Comparison of ENCODE assay signal across 28 cellular contexts in the genomic region with DNA sequence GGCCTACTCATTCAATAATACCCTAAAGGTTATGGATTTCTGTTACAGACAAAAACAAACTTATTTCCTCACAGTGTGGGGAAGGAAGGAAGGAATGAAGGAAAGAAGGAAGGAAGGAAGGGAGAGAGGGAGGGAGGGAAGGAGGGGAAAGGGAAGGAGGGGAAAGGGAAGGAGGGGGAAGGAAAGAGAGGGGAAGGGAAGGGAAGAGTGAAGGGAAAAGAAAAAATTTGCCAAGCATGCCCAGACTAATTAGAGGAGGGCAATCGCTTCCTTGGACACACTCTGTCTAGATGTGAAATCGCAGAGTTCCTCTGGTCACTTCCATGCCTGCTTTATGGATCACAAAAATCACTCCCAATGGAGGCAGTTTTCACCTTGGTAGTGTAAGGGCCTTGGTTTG.
"Had no signal": no experiment of that assay in that cellular context is flagged by ENCODE, and none has a peak within 500 bp of the region (broad histone marks: within the 10 kb centered on the region; RNA-seq: fewer than 3 reads in every experiment).

No MANE protein-coding gene starts in this region.

- H3K27ac Mint-ChIP-seq: stimulated activated effector memory CD8-positive, alpha-beta T cell treated with anti-CD3 and anti-CD28 coated beads, Interleukin-12 subunit alpha, Interleukin-12 subunit beta, amount 100 ng/mL, for 72 hours; stimulated activated memory B cell treated with anti-CD40 and anti-IgM and Interleukin-4, amounts not matched to agents 10 μg/mL and 1 μg/mL and 100 μg/mL, for 72 hours; stimulated activated naive B cell treated with anti-CD40 and anti-IgM and Interleukin-4, amounts not matched to agents 10 μg/mL and 1 μg/mL and 100 μg/mL, for 72 hours; stimulated activated naive CD8-positive, alpha-beta T cell treated with anti-CD3 and anti-CD28 coated beads, Interleukin-15, amount 100 ng/mL, for 72 hours; stimulated activated naive CD8-positive, alpha-beta T cell treated with anti-CD3 and anti-CD28 coated beads, Interleukin-15, Interleukin-2, amounts not matched to agents 100 ng/mL and 50 ng/mL, for 24 hours; type B pancreatic cell had no signal

- H3K36me3 Mint-ChIP-seq: stimulated activated effector memory CD8-positive, alpha-beta T cell treated with anti-CD3 and anti-CD28 coated beads, Interleukin-12 subunit alpha, Interleukin-12 subunit beta, amount 100 ng/mL, for 72 hours; stimulated activated memory B cell treated with anti-CD40 and anti-IgM and Interleukin-4, amounts not matched to agents 10 μg/mL and 1 μg/mL and 100 μg/mL, for 72 hours; stimulated activated naive B cell treated with anti-CD40 and anti-IgM and Interleukin-4, amounts not matched to agents 10 μg/mL and 1 μg/mL and 100 μg/mL, for 72 hours; type B pancreatic cell had no signal

- H3K36me3 ChIP-seq: stomach, suprapubic skin, thoracic aorta, thyroid gland, tibial artery, tibial nerve, transverse colon, upper lobe of left lung, upper lobe of right lung, uterus, vagina had no signal

- H3K27me3 Mint-ChIP-seq: stimulated activated memory B cell treated with anti-CD40 and anti-IgM and Interleukin-4, amounts not matched to agents 10 μg/mL and 1 μg/mL and 100 μg/mL, for 72 hours; stimulated activated naive B cell treated with anti-CD40 and anti-IgM and Interleukin-4, amounts not matched to agents 10 μg/mL and 1 μg/mL and 100 μg/mL, for 72 hours; stimulated activated naive CD8-positive, alpha-beta T cell treated with anti-CD3 and anti-CD28 coated beads, Interleukin-15, amount 100 ng/mL, for 72 hours; stimulated activated naive CD8-positive, alpha-beta T cell treated with anti-CD3 and anti-CD28 coated beads, Interleukin-15, Interleukin-2, amounts not matched to agents 100 ng/mL and 50 ng/mL, for 24 hours; type B pancreatic cell had no signal

- H3K4me1 Mint-ChIP-seq: stimulated activated effector memory CD8-positive, alpha-beta T cell treated with anti-CD3 and anti-CD28 coated beads, Interleukin-12 subunit alpha, Interleukin-12 subunit beta, amount 100 ng/mL, for 72 hours; stimulated activated memory B cell treated with anti-CD40 and anti-IgM and Interleukin-4, amounts not matched to agents 10 μg/mL and 1 μg/mL and 100 μg/mL, for 72 hours; stimulated activated naive B cell treated with anti-CD40 and anti-IgM and Interleukin-4, amounts not matched to agents 10 μg/mL and 1 μg/mL and 100 μg/mL, for 72 hours; stimulated activated naive CD8-positive, alpha-beta T cell treated with anti-CD3 and anti-CD28 coated beads, Interleukin-15, amount 100 ng/mL, for 72 hours had no signal

- ATAC-seq: stimulated activated effector memory CD8-positive, alpha-beta T cell treated with anti-CD3 and anti-CD28 coated beads, Interleukin-12 subunit alpha, Interleukin-12 subunit beta, amount 100 ng/mL, for 72 hours; stimulated activated memory B cell treated with anti-CD40 and anti-IgM and Interleukin-4, amounts not matched to agents 10 μg/mL and 1 μg/mL and 100 μg/mL, for 72 hours; stimulated activated naive B cell treated with anti-CD40 and anti-IgM and Interleukin-4, amounts not matched to agents 10 μg/mL and 1 μg/mL and 100 μg/mL, for 72 hours; stimulated activated naive CD8-positive, alpha-beta T cell treated with anti-CD3 and anti-CD28 coated beads, Interleukin-15, amount 100 ng/mL, for 72 hours; stimulated activated naive CD8-positive, alpha-beta T cell treated with anti-CD3 and anti-CD28 coated beads, Interleukin-15, Interleukin-2, amounts not matched to agents 100 U/mL and 50 U/mL, for 24 hours; upper lobe of right lung had no signal

- DNase-seq: stimulated activated CD4-positive, alpha-beta T cell treated with anti-CD3 and anti-CD28 coated beads, Interleukin-2, amount 100 ng/mL, for 24 hours; stimulated activated CD4-positive, alpha-beta T cell treated with anti-CD3 and anti-CD28 coated beads, Interleukin-2, amount 100 ng/mL, for 48 hours; stimulated activated CD4-positive, alpha-beta T cell treated with anti-CD3 and anti-CD28 coated beads, Interleukin-4, amount 100 ng/mL, for 1 hour; stimulated activated CD4-positive, alpha-beta T cell treated with anti-CD3 and anti-CD28 coated beads, Interleukin-4, amount 100 ng/mL, for 24 hours; stimulated activated CD4-positive, alpha-beta T cell treated with anti-CD3 and anti-CD28 coated beads, Interleukin-4, amount 100 ng/mL, for 4 hours; stimulated activated CD8-positive, alpha-beta memory T cell treated with anti-CD3 and anti-CD28 coated beads, Interleukin-4, amount 100 ng/mL, for 48 hours; stimulated activated naive B cell treated with anti-CD40 and anti-IgM and Interleukin-4, amounts not matched to agents 10 μg/mL and 1 μg/mL and 100 μg/mL, for 72 hours; stimulated activated naive CD4-positive, alpha-beta T cell; stimulated activated naive CD4-positive, alpha-beta T cell treated with Interleukin-2 at 50 U/mL for 16 hours; stimulated activated naive CD8-positive, alpha-beta T cell treated with anti-CD3 and anti-CD28 coated beads, Interleukin-15, amount 100 ng/mL, for 72 hours; stimulated activated naive CD8-positive, alpha-beta T cell treated with anti-CD3 and anti-CD28 coated beads, Interleukin-15, Interleukin-2, amounts not matched to agents 100 U/mL and 50 U/mL, for 24 hours; stomach; substantia nigra; thyroid gland; tibial artery; transverse colon; trophoblast cell; upper lobe of left lung; upper lobe of right lung; uterus had no signal

- H3K4me3 ChIP-seq: stomach, suprapubic skin, thoracic aorta, thyroid gland, tibial artery, tibial nerve, transverse colon, upper lobe of left lung, upper lobe of right lung, uterus, vagina had no signal

- H3K9me3 ChIP-seq: stomach, suprapubic skin, thoracic aorta, thyroid gland, tibial artery, tibial nerve, transverse colon, upper lobe of left lung, upper lobe of right lung, uterus, vagina had no signal

- H3K4me3 Mint-ChIP-seq: stimulated activated effector memory CD8-positive, alpha-beta T cell treated with anti-CD3 and anti-CD28 coated beads, Interleukin-12 subunit alpha, Interleukin-12 subunit beta, amount 100 ng/mL, for 72 hours; stimulated activated memory B cell treated with anti-CD40 and anti-IgM and Interleukin-4, amounts not matched to agents 10 μg/mL and 1 μg/mL and 100 μg/mL, for 72 hours; stimulated activated naive B cell treated with anti-CD40 and anti-IgM and Interleukin-4, amounts not matched to agents 10 μg/mL and 1 μg/mL and 100 μg/mL, for 72 hours; stimulated activated naive CD8-positive, alpha-beta T cell treated with anti-CD3 and anti-CD28 coated beads, Interleukin-15, amount 100 ng/mL, for 72 hours; stimulated activated naive CD8-positive, alpha-beta T cell treated with anti-CD3 and anti-CD28 coated beads, Interleukin-15, Interleukin-2, amounts not matched to agents 100 ng/mL and 50 ng/mL, for 24 hours; type B pancreatic cell had no signal

- H3K27ac ChIP-seq: stomach, suprapubic skin, thoracic aorta, thyroid gland, tibial artery, tibial nerve, transverse colon, upper lobe of left lung, upper lobe of right lung, uterus, vagina had no signal

- H3K27me3 ChIP-seq: stomach, suprapubic skin, thyroid gland, tibial artery, tibial nerve, transverse colon, upper lobe of left lung, upper lobe of right lung, uterus, vagina had no signal

- H3K4me1 ChIP-seq: stomach, suprapubic skin, thyroid gland, tibial artery, tibial nerve, transverse colon, upper lobe of left lung, upper lobe of right lung, uterus, vagina had no signal
